26 cellular contexts compared by ENCODE assay signal in the genomic region with DNA sequence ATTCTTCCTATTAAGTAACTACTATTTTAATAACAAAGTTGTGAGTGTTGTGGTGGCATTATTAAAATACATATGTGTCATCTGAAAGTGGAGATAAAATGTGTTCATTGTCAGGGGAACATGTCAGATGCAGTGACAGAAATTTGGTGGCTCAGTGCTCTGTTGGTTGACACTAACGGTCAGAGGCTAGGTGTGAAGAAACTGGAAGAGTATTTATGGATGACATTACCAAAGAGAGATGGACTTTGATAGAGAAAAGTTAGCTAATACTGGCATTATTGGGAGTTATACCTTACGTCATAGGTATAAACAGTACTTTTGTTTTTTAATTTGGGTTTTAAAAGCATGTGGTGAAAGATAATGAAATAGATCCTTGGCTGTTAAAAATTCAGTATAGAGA. TPM values are rescaled to one million over a fixed set of nuclear protein-coding genes. Genes with fewer than 3 reads are reported as not detected.
DNase-seq lines count a peak whose midpoint lies in the region; ATAC-seq, FAIRE-seq and TF ChIP-seq lines count a peak whose summit lies in the region.
"Had no signal": no experiment of that assay in that cellular context is flagged by ENCODE, and none has a peak within 500 bp of the region (broad histone marks: within the 10 kb centered on the region; RNA-seq: fewer than 3 reads in every experiment).

No MANE protein-coding gene starts in this region.

- H3K27me3 Mint-ChIP-seq in astrocyte (ENCODE audit: low read depth, unreplicated experiment), result no peaks in the 10 kb centered on the region
- H3K27me3 Mint-ChIP-seq: CD4-positive, alpha-beta memory T cell; CD8-positive, alpha-beta memory T cell had no signal

- no peaks in the 10 kb centered on the region for H3K9me3 Mint-ChIP-seq in astrocyte (ENCODE audit: unreplicated experiment)
- H3K9me3 Mint-ChIP-seq in activated naive CD4-positive, alpha-beta T cell treated with anti-CD3 and anti-CD28 coated beads, Interleukin-2, amount 50 U/mL, for 72 hours, result peaks cover 0 to 5% of the 10 kb centered on the region in 2 donors
- H3K9me3 Mint-ChIP-seq: CD4-positive, alpha-beta memory T cell; CD8-positive, alpha-beta memory T cell had no signal

- no peaks in the 10 kb centered on the region for H4K20me1 ChIP-seq in astrocyte (ENCODE audit: insufficient read depth, low read length)

- no peak for TF ChIP-seq CTCF in astrocyte (IDR thresholded peaks at IDR 0.05; ENCODE audit: insufficient read depth, low read depth, low read length)
- TF ChIP-seq CTCF in psoas muscle (IDR thresholded peaks at IDR 0.05), result no peak
- no peak for TF ChIP-seq CTCF in spleen (IDR thresholded peaks at IDR 0.05 in 8 of 11, conservative IDR thresholded peaks at IDR 0.05 in 3 of 11)

- ATAC-seq in left lobe of liver (peak; percentile 84), psoas muscle (peak in 3 of 4 donors; percentile 35 to 64 (median 55))
- no peak for ATAC-seq in activated naive CD4-positive, alpha-beta T cell treated with anti-CD3 and anti-CD28 coated beads, Interleukin-2, amount 50 U/mL, for 72 hours
- ATAC-seq: GM12878 had no signal

- H3K9me3 ChIP-seq in astrocyte (ENCODE audit: insufficient read depth, low read depth, low read length) (no peaks in the 10 kb centered on the region), psoas muscle (no peaks in the 10 kb centered on the region), spleen (no peaks in the 10 kb centered on the region)
- H3K9me3 ChIP-seq: BE2C had no signal

- TF ChIP-seq POLR2A in spleen (IDR thresholded peaks at IDR 0.05), result no peak

- H3K27ac ChIP-seq in astrocyte (ENCODE audit: low read depth, low read length) (no peak overlapping the region), psoas muscle (peak overlapping the region; percentile 12), spleen (no peak overlapping the region)
- H3K27ac ChIP-seq: BLaER1 had no signal

- no peaks in the 10 kb centered on the region for H3K79me2 ChIP-seq in astrocyte (ENCODE audit: insufficient read depth, low read length)

- 76 to 91% (median 78%) methylated on average over 2 of the region's 2 CpGs for WGBS in psoas muscle, 3 donors
- 90 to 99% (median 95%) methylated on average over 2 of the region's 2 CpGs for WGBS in spleen, 5 donors

- FAIRE-seq in astrocyte (lab: Jason Lieb, UNC), result peak; percentile 89
- FAIRE-seq: A204.1, GM12878, GM12892 had no signal

- H3K4me3 Mint-ChIP-seq in astrocyte (ENCODE audit: unreplicated experiment), result no peak overlapping the region
- H3K4me3 Mint-ChIP-seq: CD14-positive monocyte; CD4-positive, alpha-beta memory T cell; CD4-positive, CD25-positive, alpha-beta regulatory T cell; CD8-positive, alpha-beta memory T cell had no signal

- H3K4me1 ChIP-seq in astrocyte (ENCODE audit: insufficient read depth, low read length), result no peaks in the 10 kb centered on the region
- H3K4me1 ChIP-seq in psoas muscle, result peaks cover 48% of the 10 kb centered on the region
- H3K4me1 ChIP-seq in spleen, result peaks cover 0 to 3% (median 0%) of the 10 kb centered on the region in 6 donors
- H3K4me1 ChIP-seq: BLaER1 had no signal

- H3K27ac Mint-ChIP-seq in astrocyte (ENCODE audit: unreplicated experiment), result no peak overlapping the region
- H3K27ac Mint-ChIP-seq in activated naive CD4-positive, alpha-beta T cell treated with anti-CD3 and anti-CD28 coated beads, Interleukin-2, amount 50 U/mL, for 72 hours, result no peak overlapping the region
- H3K27ac Mint-ChIP-seq: CD14-positive monocyte; CD4-positive, alpha-beta memory T cell; CD4-positive, CD25-positive, alpha-beta regulatory T cell had no signal

- H3K9ac ChIP-seq in astrocyte (ENCODE audit: low read length), result no peak overlapping the region
- H3K9ac ChIP-seq: BLaER1 had no signal

- H3K4me2 ChIP-seq in astrocyte (ENCODE audit: low read length), result no peak overlapping the region
- H3K4me2 ChIP-seq: BLaER1 had no signal

- intact Hi-C loops in psoas muscle (cut with DNase I) (loop anchor here in 1 of 2 donors (10.0 kb wide), 1 partner anchor 186 kb away; no protein-coding TSS in a partner anchor), spleen (cut with DNase I; ENCODE audit: low total_unique reads) (no loop called here)

- H3K4me1 Mint-ChIP-seq in astrocyte (ENCODE audit: low read depth, unreplicated experiment), result peaks cover 7% of the 10 kb centered on the region

- H3K36me3 ChIP-seq in astrocyte (ENCODE audit: insufficient read depth, low read length), result no peaks in the 10 kb centered on the region
- H3K36me3 ChIP-seq in psoas muscle (ENCODE audit: insufficient read depth in 1 of 2, low read depth in 1 of 2), result peaks cover 0 to 3% of the 10 kb centered on the region in 2 donors
- H3K36me3 ChIP-seq in spleen, result no peaks in the 10 kb centered on the region
- H3K36me3 ChIP-seq: BE2C had no signal

- DNase-seq in astrocyte (ENCODE audit: low read depth), result no peak
- DNase-seq in left lobe of liver (ENCODE audit: low spot score), result no peak
- DNase-seq in psoas muscle, result no peak
- DNase-seq in OCI-M2 (lab: John Stamatoyannopoulos, UW; ENCODE audit: unreplicated experiment), result no peak
- DNase-seq in spleen, result no peak
- DNase-seq in activated naive CD4-positive, alpha-beta T cell treated with anti-CD3 and anti-CD28 coated beads, Interleukin-2, amount 50 U/mL, for 72 hours (ENCODE audit: low spot score in 2 of 2), result no peak
- DNase-seq: 8988T; ACHN; BE2C; C1 segment of cervical spinal cord; CD4-positive, alpha-beta memory T cell; CD4-positive, CD25-positive, alpha-beta regulatory T cell; CD8-positive, alpha-beta memory T cell; COR-L47; DMS 273 treated with DMSO at 0.1 percent for 48 hours; DMS153; DMS53; DMS79; DND-41; EL; GDM1 had no signal

- H2AFZ ChIP-seq in astrocyte (ENCODE audit: low read depth, low read length), result no peak overlapping the region

- H3K4me3 ChIP-seq in astrocyte (ENCODE audit: insufficient read depth, low read depth, low read length) (no peak overlapping the region), psoas muscle (no peak overlapping the region), spleen (no peak overlapping the region)
- H3K4me3 ChIP-seq: BLaER1, GM12878 had no signal

- no peaks in the 10 kb centered on the region for H3K27me3 ChIP-seq in astrocyte (ENCODE audit: insufficient read depth, low read length)
- no peaks in the 10 kb centered on the region for H3K27me3 ChIP-seq in psoas muscle (ENCODE audit: insufficient read depth in 3 of 3, low read length in 2 of 3)
- no peaks in the 10 kb centered on the region for H3K27me3 ChIP-seq in spleen (replicated peaks in 1 of 7)
- H3K27me3 ChIP-seq: BE2C, BLaER1 had no signal

- peaks cover 1% of the 10 kb centered on the region for H3K36me3 Mint-ChIP-seq in astrocyte (ENCODE audit: low read depth, unreplicated experiment)
- peaks cover 0 to 16% of the 10 kb centered on the region in 2 donors for H3K36me3 Mint-ChIP-seq in activated naive CD4-positive, alpha-beta T cell treated with anti-CD3 and anti-CD28 coated beads, Interleukin-2, amount 50 U/mL, for 72 hours

RNA-seq across cellular contexts. Expression of a gene that starts 33.7 kb away (rescaled TPM):
- total RNA-seq in astrocyte, result 259 and 301 TPM in 2 replicates
- total RNA-seq in left lobe of liver, result 15.6 TPM
- total RNA-seq in psoas muscle, result 100 to 1,000 TPM in 3 of 4 donors, 10 to 100 TPM in 1; 99.1 to 279 (median 191) TPM
- 100 to 1,000 TPM in 2 of 3 donors, 10 to 100 TPM in 1; 29.5 to 193 (median 139) TPM for polyA plus RNA-seq in psoas muscle
- total RNA-seq in spleen, result 100 to 1,000 TPM; 101 to 155 (median 117) TPM
- polyA plus RNA-seq in spleen, result 10 to 100 TPM; 37.4 to 49.2 (median 40.0) TPM
- total RNA-seq in activated naive CD4-positive, alpha-beta T cell treated with anti-CD3 and anti-CD28 coated beads, Interleukin-2, amount 50 U/mL, for 72 hours, result 10 to 100 TPM; 14.2 to 88.0 TPM

Comparison
In these comparisons a context has a peak if more than half of its experiments do, and no peak if none do; other contexts are left out.
1. ATAC-seq: peak in left lobe of liver (single experiment) and psoas muscle (3 of 4); none in activated naive CD4-positive, alpha-beta T cell treated with anti-CD3 and anti-CD28 coated beads, Interleukin-2, amount 50 U/mL, for 72 hours (0 of 2).